In the genomic region with DNA sequence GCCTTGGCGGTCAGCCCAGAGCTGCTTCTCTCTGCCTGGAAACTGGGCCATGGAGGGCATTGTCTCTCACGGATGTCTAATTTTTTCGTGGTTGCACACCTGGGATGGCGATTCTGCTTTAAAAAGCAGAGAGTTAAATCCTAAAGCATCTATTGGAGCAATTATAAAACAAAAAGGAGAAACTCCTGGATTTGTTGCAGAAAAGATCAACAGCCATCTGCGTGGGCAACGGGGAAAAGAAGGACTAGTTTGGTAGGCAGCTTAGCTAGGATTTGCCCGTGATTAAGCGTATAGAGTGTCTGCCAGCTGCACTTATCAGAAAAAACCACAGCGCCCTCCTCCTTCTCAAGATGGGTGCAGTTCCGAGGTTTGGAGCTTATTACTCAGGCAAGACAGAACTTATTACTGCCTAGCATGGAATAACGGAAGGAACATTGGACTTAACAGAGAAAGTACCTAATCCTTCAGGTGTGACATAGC, we compare ENCODE assay signal across 8 cellular contexts. TPM values are rescaled to one million over a fixed set of nuclear protein-coding genes. Genes with fewer than 3 reads are reported as not detected.
A peak's percentile ranks its signal among the peaks of the same experiment; 100 is the strongest.
DNase-seq lines count a peak whose midpoint lies in the region; ATAC-seq and TF ChIP-seq lines count a peak whose summit lies in the region.

No MANE protein-coding gene starts in this region.

- CTCF ChIA-PET in RWPE1 (lab: Yijun Ruan, JAX), result interaction anchor here (0.6 kb wide), 1 partner anchor 336 kb away, joined by 3 read pairs; no protein-coding TSS in a partner anchor

- peak overlapping the region; percentile 71 for H4K91ac ChIP-seq in trophoblast cell (ENCODE audit: low read depth, low read length)

- no peak overlapping the region for H3K4ac ChIP-seq in trophoblast cell (ENCODE audit: low read depth, low read length)

- intact Hi-C loops in heart left ventricle (cut with DNase I), result loop anchor here in 1 of 10 donors (5.0 kb wide), 1 partner anchor 492 kb away; a partner anchor contains a TSS

- peak; percentile 4 for ATAC-seq in GM18520 (IDR thresholded peaks at IDR 0.05; ENCODE audit: unreplicated experiment)
- ATAC-seq in heart left ventricle, result peak; percentile 37 to 56 (median 51)
- no peak for ATAC-seq in HG03571 (IDR thresholded peaks at IDR 0.05; ENCODE audit: unreplicated experiment)

- no peak overlapping the region for H2BK12ac ChIP-seq in trophoblast cell (ENCODE audit: low read length)

- no peak for TF ChIP-seq POLR2A in heart left ventricle (IDR thresholded peaks at IDR 0.05)

- no peak overlapping the region for H2BK5ac ChIP-seq in trophoblast cell (ENCODE audit: low read depth, low read length, poor library complexity)

- H3K79me1 ChIP-seq in trophoblast cell (ENCODE audit: low read length), result peaks cover 9% of the 10 kb centered on the region

- H2AK5ac ChIP-seq in trophoblast cell (ENCODE audit: low read length), result no peak overlapping the region

- H4K8ac ChIP-seq in trophoblast cell (ENCODE audit: low read depth, low read length), result peak overlapping the region; percentile 96

- H3K4me3 ChIP-seq in AG09309 (ENCODE audit: control insufficient read depth, low read depth, low read length), result peak overlapping the region; percentile 96
- H3K4me3 ChIP-seq in heart left ventricle, result peak overlapping the region; percentile 77 to 98 (median 92)
- H3K4me3 ChIP-seq in trophoblast cell (ENCODE audit: low read depth, low read length), result peak overlapping the region; percentile 98

- no peak overlapping the region for H3K23ac ChIP-seq in trophoblast cell (ENCODE audit: low read length)

- peak overlapping the region; percentile 87 for H3K9ac ChIP-seq in trophoblast cell (ENCODE audit: low read length)

- H3K27ac ChIP-seq in RWPE1 (peak overlapping the region; percentile 98), heart left ventricle (peak overlapping the region; percentile 94 to 99 (median 96)), trophoblast cell (ENCODE audit: low read depth, low read length) (peak overlapping the region; percentile 57)

- peak overlapping the region; percentile 39 for H2BK120ac ChIP-seq in trophoblast cell (ENCODE audit: insufficient read depth, low read length, poor library complexity)

- peaks cover 10% of the 10 kb centered on the region for H3K79me2 ChIP-seq in trophoblast cell (ENCODE audit: control insufficient read depth, insufficient read depth, low read length, poor library complexity)

- H3K27me3 ChIP-seq in heart left ventricle, result no peaks in the 10 kb centered on the region
- H3K27me3 ChIP-seq in trophoblast cell (ENCODE audit: insufficient read depth, low read length), result no peaks in the 10 kb centered on the region

- H3K4me1 ChIP-seq in heart left ventricle (peaks cover 0 to 35% (median 20%) of the 10 kb centered on the region in 12 donors), trophoblast cell (ENCODE audit: control insufficient read depth in 1 of 2, insufficient read depth in 2 of 2, low read length in 2 of 2) (peaks cover 2 to 11% of the 10 kb centered on the region in 2 experiments)

- 2 to 3% (median 2%) methylated on average over 11 of the region's 11 CpGs for WGBS in heart left ventricle, 4 donors
- no CpG with 5 or more reads among the region's 11 CpGs for WGBS in trophoblast cell (ENCODE audit: extremely low coverage, insufficient coverage, insufficient read length)

- peak overlapping the region; percentile 97 for H2AFZ ChIP-seq in trophoblast cell (ENCODE audit: insufficient read depth, low read length, poor library complexity)

- H3K18ac ChIP-seq in trophoblast cell (ENCODE audit: low read length), result peak overlapping the region; percentile 67

- peaks cover 0 to 15% (median 6%) of the 10 kb centered on the region in 9 donors for H3K36me3 ChIP-seq in heart left ventricle
- peaks cover 4 to 7% of the 10 kb centered on the region in 2 experiments for H3K36me3 ChIP-seq in trophoblast cell (ENCODE audit: control insufficient read depth in 1 of 2, insufficient read depth in 2 of 2, low read length in 2 of 2)

- H4K12ac ChIP-seq in trophoblast cell (ENCODE audit: low read depth, low read length), result peak overlapping the region; percentile 71

- H3K14ac ChIP-seq in trophoblast cell (ENCODE audit: low read length), result peak overlapping the region; percentile 88

- POLR2A ChIA-PET in RWPE1 (lab: Yijun Ruan, JAX; ENCODE audit: low non-redundant PET), result interaction anchor here (0.5 to 1.2 kb wide), 3 partner anchors 82 to 834 kb away, joined by 4 to 7 read pairs (median 5); no protein-coding TSS in a partner anchor

- H3K9me3 ChIP-seq in heart left ventricle (peaks cover 0 to 14% (median 0%) of the 10 kb centered on the region in 12 donors), trophoblast cell (ENCODE audit: insufficient read depth, low read depth, low read length) (no peaks in the 10 kb centered on the region)

- TF ChIP-seq CTCF in AG09309 (IDR thresholded peaks at IDR 0.05; ENCODE audit: control insufficient read depth, insufficient read depth, low read depth, low read length, missing control alignments) (peak; percentile 39), RWPE1 (conservative IDR thresholded peaks at IDR 0.05; ENCODE audit: low read depth) (peak; percentile 52), heart left ventricle (IDR thresholded peaks at IDR 0.05) (peak in 4 of 12 donors; percentile 5 to 44 (median 32))

- DNase-seq in AG09309 (ENCODE audit: low read depth), result peak; percentile 59
- DNase-seq in HuH-7.5 (ENCODE audit: low spot score), result peak; percentile 55
- DNase-seq in RWPE1 (ENCODE audit: low spot score), result peak; percentile 79
- DNase-seq in amniotic stem cell (lab: John Stamatoyannopoulos, UW), result peak; percentile 65
- DNase-seq in heart left ventricle, result peak in 3 of 5 donors; percentile 24 to 43 (median 33)
- DNase-seq in trophoblast cell, result peak; percentile 37 to 56

- H3K4me2 ChIP-seq in trophoblast cell (ENCODE audit: low read length), result peak overlapping the region; percentile 86

RNA-seq across cellular contexts. Expression of a gene that starts 0.5 kb away (rescaled TPM):
- 10 to 100 TPM; 10.3 to 24.0 (median 15.8) TPM for total RNA-seq in heart left ventricle
- 10 to 100 TPM in 1 of 2 donors, 1 to 10 TPM in 1; 6.1 to 10.4 TPM for polyA plus RNA-seq in heart left ventricle
- polyA plus RNA-seq in trophoblast cell (2013), result 45.2 and 47.3 TPM in 2 replicates

RNA-seq across cellular contexts. Expression of a gene that starts 43.2 kb away (rescaled TPM):
- not detected for total RNA-seq in heart left ventricle
- not detected for polyA plus RNA-seq in heart left ventricle
- not detected in 2 replicates for polyA plus RNA-seq in trophoblast cell (2013)
